In the genomic region with DNA sequence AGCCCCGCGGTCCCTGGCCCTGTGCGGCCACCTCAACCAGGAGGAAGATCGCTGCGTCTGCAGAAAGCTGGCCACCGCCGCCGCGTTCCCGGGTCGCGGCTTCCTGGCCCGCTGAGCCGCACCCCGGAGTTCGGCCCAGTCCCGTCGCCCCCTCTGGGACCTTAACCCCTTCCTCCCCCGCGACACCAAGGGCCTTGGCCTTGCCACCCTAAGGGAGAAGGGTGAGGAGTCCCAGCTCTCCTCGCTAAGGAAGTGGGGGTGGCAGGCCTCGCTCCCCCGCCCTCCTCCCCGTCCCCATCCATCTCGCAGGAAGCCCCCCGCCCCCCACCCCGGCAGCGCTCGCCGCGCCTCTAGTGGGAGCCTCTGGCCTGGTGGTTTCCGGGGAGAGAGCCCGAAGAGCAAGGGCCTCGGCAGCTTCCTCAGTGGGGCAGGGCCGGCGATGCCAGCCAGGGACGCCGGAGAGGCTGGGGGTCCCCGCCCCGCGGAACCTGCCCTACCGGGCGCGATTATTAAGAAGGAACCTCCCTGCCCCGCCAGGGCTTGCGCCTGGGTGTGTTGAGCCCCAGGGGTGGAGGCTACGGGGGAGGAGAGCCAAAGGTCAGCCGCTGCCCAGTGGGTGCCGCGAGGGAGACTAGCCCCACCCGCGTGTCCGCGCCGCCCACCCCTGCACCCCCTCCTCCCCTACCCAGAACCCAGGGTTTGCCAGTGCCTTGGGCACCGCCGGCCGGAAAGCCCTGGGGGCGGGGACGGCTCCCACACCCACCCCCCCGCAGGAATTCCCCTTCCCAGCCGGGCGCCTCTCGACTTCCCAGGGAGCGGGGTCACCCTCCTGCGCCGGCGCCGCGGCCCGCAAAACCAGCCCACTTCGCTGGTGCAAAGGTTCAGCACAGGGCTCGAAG, we compare ENCODE assay signal across 1 cellular context.
TF ChIP-seq lines count a peak whose summit lies in the region.

No MANE protein-coding gene starts in this region.

TF ChIP-seq in K562, 482 proteins besides CTCF, POLR2A, EP300 and RAD21 (continued from another document and continues in another):
- TF ChIP-seq, protein P1, sequence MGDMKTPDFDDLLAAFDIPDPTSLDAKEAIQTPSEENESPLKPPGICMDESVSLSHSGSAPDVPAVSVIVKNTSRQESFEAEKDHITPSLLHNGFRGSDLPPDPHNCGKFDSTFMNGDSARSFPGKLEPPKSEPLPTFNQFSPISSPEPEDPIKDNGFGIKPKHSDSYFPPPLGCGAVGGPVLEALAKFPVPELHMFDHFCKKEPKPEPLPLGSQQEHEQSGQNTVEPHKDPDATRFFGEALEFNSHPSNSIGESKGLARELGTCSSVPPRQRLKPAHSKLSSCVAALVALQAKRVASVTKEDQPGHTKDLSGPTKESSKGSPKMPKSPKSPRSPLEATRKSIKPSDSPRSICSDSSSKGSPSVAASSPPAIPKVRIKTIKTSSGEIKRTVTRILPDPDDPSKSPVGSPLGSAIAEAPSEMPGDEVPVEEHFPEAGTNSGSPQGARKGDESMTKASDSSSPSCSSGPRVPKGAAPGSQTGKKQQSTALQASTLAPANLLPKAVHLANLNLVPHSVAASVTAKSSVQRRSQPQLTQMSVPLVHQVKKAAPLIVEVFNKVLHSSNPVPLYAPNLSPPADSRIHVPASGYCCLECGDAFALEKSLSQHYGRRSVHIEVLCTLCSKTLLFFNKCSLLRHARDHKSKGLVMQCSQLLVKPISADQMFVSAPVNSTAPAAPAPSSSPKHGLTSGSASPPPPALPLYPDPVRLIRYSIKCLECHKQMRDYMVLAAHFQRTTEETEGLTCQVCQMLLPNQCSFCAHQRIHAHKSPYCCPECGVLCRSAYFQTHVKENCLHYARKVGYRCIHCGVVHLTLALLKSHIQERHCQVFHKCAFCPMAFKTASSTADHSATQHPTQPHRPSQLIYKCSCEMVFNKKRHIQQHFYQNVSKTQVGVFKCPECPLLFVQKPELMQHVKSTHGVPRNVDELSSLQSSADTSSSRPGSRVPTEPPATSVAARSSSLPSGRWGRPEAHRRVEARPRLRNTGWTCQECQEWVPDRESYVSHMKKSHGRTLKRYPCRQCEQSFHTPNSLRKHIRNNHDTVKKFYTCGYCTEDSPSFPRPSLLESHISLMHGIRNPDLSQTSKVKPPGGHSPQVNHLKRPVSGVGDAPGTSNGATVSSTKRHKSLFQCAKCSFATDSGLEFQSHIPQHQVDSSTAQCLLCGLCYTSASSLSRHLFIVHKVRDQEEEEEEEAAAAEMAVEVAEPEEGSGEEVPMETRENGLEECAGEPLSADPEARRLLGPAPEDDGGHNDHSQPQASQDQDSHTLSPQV (IDR thresholded peaks at IDR 0.05), result no peak
- TF ChIP-seq ZNF75A (CRISPR knock-in tag; IDR thresholded peaks at IDR 0.05), result no peak
- TF ChIP-seq MXI1 (IDR thresholded peaks at IDR 0.05; ENCODE audit: low read depth, low read length), result no peak
- no peak for TF ChIP-seq JUND (IDR thresholded peaks at IDR 0.05; ENCODE audit: borderline replicate concordance, low read depth, low read length)
- TF ChIP-seq JUND (tag; IDR thresholded peaks at IDR 0.05; ENCODE audit: borderline replicate concordance, low read depth, low read length), result no peak
- TF ChIP-seq HDAC2 (IDR thresholded peaks at IDR 0.05), result no peak
- no peak for TF ChIP-seq TGIF2 (CRISPR knock-in tag; IDR thresholded peaks at IDR 0.05)
- TF ChIP-seq ZNF316 (IDR thresholded peaks at IDR 0.05), result peak; percentile 83
- TF ChIP-seq STAT5B (CRISPR knock-in tag; IDR thresholded peaks at IDR 0.05), result no peak
- no peak for TF ChIP-seq MAFF (IDR thresholded peaks at IDR 0.05; ENCODE audit: low read length)
- no peak for TF ChIP-seq NFYB (IDR thresholded peaks at IDR 0.05; ENCODE audit: extremely low read depth, insufficient read length)
- TF ChIP-seq NCOA1 (IDR thresholded peaks at IDR 0.05; ENCODE audit: low read depth), result no peak
- no peak for TF ChIP-seq CHD2 (IDR thresholded peaks at IDR 0.05; ENCODE audit: low read depth, low read length)
- no peak for TF ChIP-seq ZNF121 (CRISPR knock-in tag; conservative IDR thresholded peaks at IDR 0.05)
- TF ChIP-seq, protein P2, sequence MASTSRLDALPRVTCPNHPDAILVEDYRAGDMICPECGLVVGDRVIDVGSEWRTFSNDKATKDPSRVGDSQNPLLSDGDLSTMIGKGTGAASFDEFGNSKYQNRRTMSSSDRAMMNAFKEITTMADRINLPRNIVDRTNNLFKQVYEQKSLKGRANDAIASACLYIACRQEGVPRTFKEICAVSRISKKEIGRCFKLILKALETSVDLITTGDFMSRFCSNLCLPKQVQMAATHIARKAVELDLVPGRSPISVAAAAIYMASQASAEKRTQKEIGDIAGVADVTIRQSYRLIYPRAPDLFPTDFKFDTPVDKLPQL (IDR thresholded peaks at IDR 0.05; ENCODE audit: extremely low read depth, insufficient read length), result no peak
- TF ChIP-seq ZBTB1 (CRISPR knock-in tag; IDR thresholded peaks at IDR 0.05; ENCODE audit: borderline replicate concordance, low read depth), result peak; percentile 54; the same call in 1 of the 2 replicates
- TF ChIP-seq NR2F6 (CRISPR knock-in tag; IDR thresholded peaks at IDR 0.05), result no peak
- no peak for TF ChIP-seq SREBF1 (IDR thresholded peaks at IDR 0.05; ENCODE audit: borderline replicate concordance, low read depth, low read length)
- TF ChIP-seq HNRNPL (IDR thresholded peaks at IDR 0.05; ENCODE audit: low read depth, low read length), result no peak; the same call in 1 of the 2 replicates
- TF ChIP-seq AFF4 (CRISPR knock-in tag; IDR thresholded peaks at IDR 0.05), result no peak
- TF ChIP-seq CREBBP (IDR thresholded peaks at IDR 0.05; ENCODE audit: low read depth, low read length), result no peak
- TF ChIP-seq, protein P3, sequence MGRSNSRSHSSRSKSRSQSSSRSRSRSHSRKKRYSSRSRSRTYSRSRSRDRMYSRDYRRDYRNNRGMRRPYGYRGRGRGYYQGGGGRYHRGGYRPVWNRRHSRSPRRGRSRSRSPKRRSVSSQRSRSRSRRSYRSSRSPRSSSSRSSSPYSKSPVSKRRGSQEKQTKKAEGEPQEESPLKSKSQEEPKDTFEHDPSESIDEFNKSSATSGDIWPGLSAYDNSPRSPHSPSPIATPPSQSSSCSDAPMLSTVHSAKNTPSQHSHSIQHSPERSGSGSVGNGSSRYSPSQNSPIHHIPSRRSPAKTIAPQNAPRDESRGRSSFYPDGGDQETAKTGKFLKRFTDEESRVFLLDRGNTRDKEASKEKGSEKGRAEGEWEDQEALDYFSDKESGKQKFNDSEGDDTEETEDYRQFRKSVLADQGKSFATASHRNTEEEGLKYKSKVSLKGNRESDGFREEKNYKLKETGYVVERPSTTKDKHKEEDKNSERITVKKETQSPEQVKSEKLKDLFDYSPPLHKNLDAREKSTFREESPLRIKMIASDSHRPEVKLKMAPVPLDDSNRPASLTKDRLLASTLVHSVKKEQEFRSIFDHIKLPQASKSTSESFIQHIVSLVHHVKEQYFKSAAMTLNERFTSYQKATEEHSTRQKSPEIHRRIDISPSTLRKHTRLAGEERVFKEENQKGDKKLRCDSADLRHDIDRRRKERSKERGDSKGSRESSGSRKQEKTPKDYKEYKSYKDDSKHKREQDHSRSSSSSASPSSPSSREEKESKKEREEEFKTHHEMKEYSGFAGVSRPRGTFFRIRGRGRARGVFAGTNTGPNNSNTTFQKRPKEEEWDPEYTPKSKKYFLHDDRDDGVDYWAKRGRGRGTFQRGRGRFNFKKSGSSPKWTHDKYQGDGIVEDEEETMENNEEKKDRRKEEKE (IDR thresholded peaks at IDR 0.05; ENCODE audit: borderline replicate concordance in 1 of 2, control insufficient read depth in 1 of 2, low read depth in 2 of 2, low read length in 1 of 2), result no peak
- TF ChIP-seq NCOA6 (IDR thresholded peaks at IDR 0.05), result no peak
- no peak for TF ChIP-seq TSHZ1 (CRISPR knock-in tag; IDR thresholded peaks at IDR 0.05)
- TF ChIP-seq, protein P4, sequence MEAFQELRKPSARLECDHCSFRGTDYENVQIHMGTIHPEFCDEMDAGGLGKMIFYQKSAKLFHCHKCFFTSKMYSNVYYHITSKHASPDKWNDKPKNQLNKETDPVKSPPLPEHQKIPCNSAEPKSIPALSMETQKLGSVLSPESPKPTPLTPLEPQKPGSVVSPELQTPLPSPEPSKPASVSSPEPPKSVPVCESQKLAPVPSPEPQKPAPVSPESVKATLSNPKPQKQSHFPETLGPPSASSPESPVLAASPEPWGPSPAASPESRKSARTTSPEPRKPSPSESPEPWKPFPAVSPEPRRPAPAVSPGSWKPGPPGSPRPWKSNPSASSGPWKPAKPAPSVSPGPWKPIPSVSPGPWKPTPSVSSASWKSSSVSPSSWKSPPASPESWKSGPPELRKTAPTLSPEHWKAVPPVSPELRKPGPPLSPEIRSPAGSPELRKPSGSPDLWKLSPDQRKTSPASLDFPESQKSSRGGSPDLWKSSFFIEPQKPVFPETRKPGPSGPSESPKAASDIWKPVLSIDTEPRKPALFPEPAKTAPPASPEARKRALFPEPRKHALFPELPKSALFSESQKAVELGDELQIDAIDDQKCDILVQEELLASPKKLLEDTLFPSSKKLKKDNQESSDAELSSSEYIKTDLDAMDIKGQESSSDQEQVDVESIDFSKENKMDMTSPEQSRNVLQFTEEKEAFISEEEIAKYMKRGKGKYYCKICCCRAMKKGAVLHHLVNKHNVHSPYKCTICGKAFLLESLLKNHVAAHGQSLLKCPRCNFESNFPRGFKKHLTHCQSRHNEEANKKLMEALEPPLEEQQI (IDR thresholded peaks at IDR 0.05), result no peak
- peak; percentile 79 for TF ChIP-seq ZBTB7A (IDR thresholded peaks at IDR 0.05; ENCODE audit: borderline replicate concordance, control insufficient read depth, low read depth, low read length)
- TF ChIP-seq HMGN3 (IDR thresholded peaks at IDR 0.05; ENCODE audit: borderline replicate concordance, extremely low read depth, insufficient read length, low read depth, low read length), result peak; percentile 73
- no peak for TF ChIP-seq CGGBP1 (CRISPR knock-in tag; IDR thresholded peaks at IDR 0.05)
- TF ChIP-seq ATF7 (IDR thresholded peaks at IDR 0.05), result no peak
- peak; percentile 2; the same call in 1 of the 2 replicates for TF ChIP-seq NFRKB (IDR thresholded peaks at IDR 0.05; ENCODE audit: low read depth)
